ENCODE assay signal across 10 cellular contexts in genomic region chr19:48250290-48251025, GRCh38. TPM values are rescaled to one million over a fixed set of nuclear protein-coding genes. Genes with fewer than 3 reads are reported as not detected.
DNase-seq lines count a peak whose midpoint lies in the region; ATAC-seq and TF ChIP-seq lines count a peak whose summit lies in the region.
"Had no signal": no experiment of that assay in that cellular context is flagged by ENCODE, and none has a peak within 500 bp of the region (broad histone marks: within the 10 kb centered on the region; RNA-seq: fewer than 3 reads in every experiment).

No MANE protein-coding gene starts in this region.

- TF ChIP-seq EP300 in stomach (IDR thresholded peaks at IDR 0.05) = no peak

- H3K36me3 Mint-ChIP-seq in activated naive CD4-positive, alpha-beta T cell treated with anti-CD3 and anti-CD28 coated beads, Interleukin-2, amount 10 ng/mL, durations not matched to agents 7 days and 5 days = peaks cover 64% of the 10 kb centered on the region
- H3K36me3 Mint-ChIP-seq in activated B cell treated with CpG ODN at 0.5 μM for 24 hours (ENCODE audit: low read depth) = peaks cover 29% of the 10 kb centered on the region

- ATAC-seq in activated B cell treated with CpG ODN at 0.5 μM for 24 hours (ENCODE audit: low read depth) (no peak), GM19023 (IDR thresholded peaks at IDR 0.05; ENCODE audit: unreplicated experiment) (no peak), sciatic nerve (no peak)

- no peaks in the 10 kb centered on the region for H3K9me3 ChIP-seq in stomach

- WGBS in stomach, 5 donors = 83 to 90% (median 86%) methylated on average over 2 of the region's 2 CpGs

- peaks cover 11 to 81% (median 41%) of the 10 kb centered on the region in 4 donors for H3K4me1 ChIP-seq in stomach

- no peak for TF ChIP-seq CTCF in activated B cell treated with CpG ODN at 0.5 μM for 24 hours (IDR thresholded peaks at IDR 0.05)
- no peak for TF ChIP-seq CTCF in stomach (IDR thresholded peaks at IDR 0.05)

- H3K27me3 ChIP-seq in layer of hippocampus (ENCODE audit: control insufficient read depth, insufficient read depth, low read length) (no peaks in the 10 kb centered on the region), stomach (no peaks in the 10 kb centered on the region)

- no peaks in the 10 kb centered on the region for H3K9me3 Mint-ChIP-seq in activated naive CD4-positive, alpha-beta T cell treated with anti-CD3 and anti-CD28 coated beads, Interleukin-2, amount 10 ng/mL, durations not matched to agents 7 days and 5 days
- no peaks in the 10 kb centered on the region for H3K9me3 Mint-ChIP-seq in activated B cell treated with CpG ODN at 0.5 μM for 24 hours

- TF ChIP-seq POLR2A in stomach (IDR thresholded peaks at IDR 0.05) = no peak

- H3K27ac ChIP-seq in layer of hippocampus (ENCODE audit: low read depth, low read length) (peak overlapping the region; percentile 15), stomach (peak overlapping the region; percentile 8 to 85 (median 63))

- H3K27me3 Mint-ChIP-seq in activated naive CD4-positive, alpha-beta T cell treated with anti-CD3 and anti-CD28 coated beads, Interleukin-2, amount 10 ng/mL, durations not matched to agents 7 days and 5 days = no peaks in the 10 kb centered on the region
- H3K27me3 Mint-ChIP-seq in activated B cell treated with CpG ODN at 0.5 μM for 24 hours = no peaks in the 10 kb centered on the region

- H3K4me3 ChIP-seq in stomach = no peak overlapping the region

- H3K36me3 ChIP-seq in stomach = peaks cover 0 to 30% (median 25%) of the 10 kb centered on the region in 4 donors

- H3K4me3 Mint-ChIP-seq in activated naive CD4-positive, alpha-beta T cell treated with anti-CD3 and anti-CD28 coated beads, Interleukin-2, amount 10 ng/mL, durations not matched to agents 7 days and 5 days = peak overlapping the region; percentile 86
- H3K4me3 Mint-ChIP-seq in activated B cell treated with CpG ODN at 0.5 μM for 24 hours = peak overlapping the region; percentile 91

- CTCF ChIA-PET in activated naive CD4-positive, alpha-beta T cell treated with anti-CD3 and anti-CD28 coated beads, Interleukin-2, amount 10 ng/mL, durations not matched to agents 7 days and 5 days (lab: Charles Lee) = interaction anchor here (0.9 kb wide), 1 partner anchor 48 kb away, joined by 3 read pairs; no protein-coding TSS in a partner anchor
- CTCF ChIA-PET in activated B cell treated with CpG ODN at 0.5 μM for 24 hours (lab: Charles Lee) = interaction anchor here (1.6 kb wide), 1 partner anchor 10 kb away, joined by 17 read pairs; no protein-coding TSS in a partner anchor

- no peak for DNase-seq in activated naive CD4-positive, alpha-beta T cell treated with anti-CD3 and anti-CD28 coated beads, Interleukin-2, amount 10 ng/mL, durations not matched to agents 7 days and 5 days
- DNase-seq in activated naive CD4-positive, alpha-beta T cell treated with Interleukin-2 at 50 U/mL for 16 hours = no peak
- DNase-seq in activated B cell treated with CpG ODN at 0.5 μM for 24 hours = no peak
- DNase-seq in stomach = no peak
- no peak for DNase-seq in NCI-H510A (lab: John Stamatoyannopoulos, UW)
- DNase-seq in sciatic nerve (ENCODE audit: low spot score) = no peak
- DNase-seq: NCI-H1105, NCI-H526 had no signal

- peaks cover 77% of the 10 kb centered on the region for H3K4me1 Mint-ChIP-seq in activated naive CD4-positive, alpha-beta T cell treated with anti-CD3 and anti-CD28 coated beads, Interleukin-2, amount 10 ng/mL, durations not matched to agents 7 days and 5 days
- peaks cover 64% of the 10 kb centered on the region for H3K4me1 Mint-ChIP-seq in activated B cell treated with CpG ODN at 0.5 μM for 24 hours

- H3K27ac Mint-ChIP-seq in activated naive CD4-positive, alpha-beta T cell treated with anti-CD3 and anti-CD28 coated beads, Interleukin-2, amount 10 ng/mL, durations not matched to agents 7 days and 5 days = peak overlapping the region; percentile 99
- H3K27ac Mint-ChIP-seq in activated B cell treated with CpG ODN at 0.5 μM for 24 hours = peak overlapping the region; percentile 97

- intact Hi-C loops in activated B cell treated with CpG ODN at 0.5 μM for 24 hours (cut with micrococcal nuclease) = no loop called here
- intact Hi-C loops in stomach (cut with DNase I; ENCODE audit: low total_unique reads) = no loop called here
- intact Hi-C loops in sciatic nerve (cut with DNase I) = no loop called here

- POLR2A ChIA-PET in activated B cell treated with CpG ODN at 0.5 μM for 24 hours (lab: Charles Lee) = interaction anchor here (0.9 to 1.8 kb wide), 9 partner anchors 7 to 387 kb away, joined by 3 to 23 read pairs (median 5); partner anchors contain the start of genes DBP, LIG1, RPL18 and SPHK2

RNA-seq across cellular contexts. Expression of gene CARD8, which starts 5.3 kb away (rescaled TPM):
- total RNA-seq in activated B cell treated with CpG ODN at 0.5 μM for 24 hours (103 and 109 TPM in 2 replicates), stomach (10 to 100 TPM in 4 of 5 donors, 1 to 10 TPM in 1; 5.2 to 63.6 (median 39.4) TPM), sciatic nerve (82.8 TPM)
- 10 to 100 TPM; 16.0 to 20.7 (median 17.1) TPM for polyA plus RNA-seq in stomach

RNA-seq across cellular contexts. Expression of gene ZNF114, which starts 19.4 kb away (rescaled TPM):
- total RNA-seq in activated B cell treated with CpG ODN at 0.5 μM for 24 hours (1.5 and 1.6 TPM in 2 replicates), stomach (under 1 TPM in 1 of 5 donors, not detected in 4; 0.55 TPM), sciatic nerve (1.1 TPM)
- under 1 TPM in 1 of 3 donors, not detected in 2; 0.10 TPM for polyA plus RNA-seq in stomach
